8 cellular contexts compared by ENCODE assay signal in the genomic region with DNA sequence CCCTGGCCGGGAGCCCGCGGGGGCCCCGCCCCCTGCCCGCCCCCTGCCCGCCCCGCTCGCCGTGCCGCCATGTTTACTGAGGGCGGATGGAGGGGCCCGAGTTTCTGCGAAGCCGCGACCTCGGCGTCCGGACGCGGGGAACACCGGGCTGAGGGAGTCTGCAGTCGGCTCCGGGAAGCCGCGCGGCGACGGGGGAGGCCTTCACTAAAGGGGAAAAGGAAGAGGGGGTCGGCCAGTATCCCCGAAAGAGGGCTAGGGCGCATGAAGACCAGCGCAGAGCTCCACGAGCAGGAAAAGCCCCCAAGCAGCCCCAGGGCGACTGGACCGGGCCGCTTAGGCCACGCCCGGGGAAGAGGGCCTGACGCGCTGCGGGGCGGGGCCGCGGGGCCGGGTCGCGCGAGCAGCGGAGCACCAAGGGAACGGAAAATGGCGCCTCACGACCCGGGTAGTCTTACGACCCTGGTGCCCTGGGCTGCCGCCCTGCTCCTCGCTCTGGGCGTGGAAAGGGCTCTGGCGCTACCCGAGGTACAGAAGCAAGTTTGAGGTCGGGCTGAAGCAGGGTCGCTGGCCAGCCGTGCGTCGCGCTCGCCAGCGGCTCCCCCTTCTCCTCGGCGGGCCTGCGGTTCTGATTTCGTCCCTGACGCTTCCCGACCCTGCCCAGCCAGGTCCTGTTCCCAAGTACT. TPM values are rescaled to one million over a fixed set of nuclear protein-coding genes. Genes with fewer than 3 reads are reported as not detected.
DNase-seq lines count a peak whose midpoint lies in the region; ATAC-seq, FAIRE-seq and TF ChIP-seq lines count a peak whose summit lies in the region.

A gene with protein sequence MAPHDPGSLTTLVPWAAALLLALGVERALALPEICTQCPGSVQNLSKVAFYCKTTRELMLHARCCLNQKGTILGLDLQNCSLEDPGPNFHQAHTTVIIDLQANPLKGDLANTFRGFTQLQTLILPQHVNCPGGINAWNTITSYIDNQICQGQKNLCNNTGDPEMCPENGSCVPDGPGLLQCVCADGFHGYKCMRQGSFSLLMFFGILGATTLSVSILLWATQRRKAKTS (plus strand): TSS at position 99 of the 683 bp plus-strand sequence. CDS start 328 bp downstream, at position 427.
Gene SLC5A6, minus strand, starts transcription at position 326 of the 683 bp plus-strand sequence. CDS start 4,618 bp downstream, outside the sequence.

- peak within 1 kb of the TSS; percentile 98 for H3K4me3 Mint-ChIP-seq in T-helper 2 cell treated with Interferon-gamma antibody and Interleukin-4, amounts not matched to agents 5 μg/mL and 100 μg/mL, for 36 hours

- peaks cover 5% of the 10 kb centered on the region for H3K36me3 ChIP-seq in right atrium auricular region

- H3K4me1 Mint-ChIP-seq in T-helper 2 cell treated with Interferon-gamma antibody and Interleukin-4, amounts not matched to agents 5 μg/mL and 100 μg/mL, for 36 hours (ENCODE audit: low read depth) = peaks cover 31% of the 10 kb centered on the region

- H3K9me3 ChIP-seq in right atrium auricular region = no peaks in the 10 kb centered on the region

- no peak for TF ChIP-seq CTCF in right atrium auricular region (IDR thresholded peaks at IDR 0.05)

- FAIRE-seq in urothelium cell line (lab: Jason Lieb, UNC) = peak; percentile 59

- H3K27ac ChIP-seq in right atrium auricular region = peak within 1 kb of the TSS; percentile 91 to 95

- H3K27me3 Mint-ChIP-seq in T-helper 2 cell treated with Interferon-gamma antibody and Interleukin-4, amounts not matched to agents 5 μg/mL and 100 μg/mL, for 36 hours (ENCODE audit: low read depth) = no peaks in the 10 kb centered on the region

- DNase-seq in NCI-H1930 (lab: John Stamatoyannopoulos, UW) (peak; percentile 75 to 79), anterior cingulate cortex (lab: John Stamatoyannopoulos, UW) (peak; percentile 36 to 97 (median 88)), right atrium auricular region (ENCODE audit: low spot score) (peak; percentile 87), putamen (ENCODE audit: low spot score) (peak; percentile 91), urothelium cell line (ENCODE audit: low spot score) (peak; percentile 98)
- peak; percentile 91 for DNase-seq in T-helper 2 cell treated with Interferon-gamma antibody and Interleukin-4, amounts not matched to agents 5 μg/mL and 100 μg/mL, for 36 hours (ENCODE audit: low spot score)

- H3K36me3 Mint-ChIP-seq in T-helper 2 cell treated with Interferon-gamma antibody and Interleukin-4, amounts not matched to agents 5 μg/mL and 100 μg/mL, for 36 hours (ENCODE audit: low read depth) = peaks cover 19% of the 10 kb centered on the region

- ATAC-seq in GM18511 (IDR thresholded peaks at IDR 0.05; ENCODE audit: unreplicated experiment) = peak; percentile 86
- peak; percentile 74 for ATAC-seq in HG02973 (IDR thresholded peaks at IDR 0.05; ENCODE audit: unreplicated experiment)

- peak within 1 kb of the TSS; percentile 79 to 83 for H3K4me3 ChIP-seq in right atrium auricular region

- H3K4me1 ChIP-seq in right atrium auricular region = peaks cover 0 to 23% of the 10 kb centered on the region in 2 donors

- H3K9me3 Mint-ChIP-seq in T-helper 2 cell treated with Interferon-gamma antibody and Interleukin-4, amounts not matched to agents 5 μg/mL and 100 μg/mL, for 36 hours = no peaks in the 10 kb centered on the region

- H3K27ac Mint-ChIP-seq in T-helper 2 cell treated with Interferon-gamma antibody and Interleukin-4, amounts not matched to agents 5 μg/mL and 100 μg/mL, for 36 hours = peak within 1 kb of the TSS; percentile 100

- H3K27me3 ChIP-seq in right atrium auricular region = no peaks in the 10 kb centered on the region

RNA-seq across cellular contexts. Expression of the first gene that starts in this region (rescaled TPM):
- total RNA-seq in right atrium auricular region = 100 to 1,000 TPM; 193 TPM

RNA-seq across cellular contexts. Expression of gene SLC5A6, which starts in this region (rescaled TPM):
- 10 to 100 TPM in 1 of 2 donors, 1 to 10 TPM in 1; 9.2 to 14.7 TPM for total RNA-seq in right atrium auricular region

Comparison
In these comparisons a context has a peak if more than half of its experiments do, and no peak if none do; other contexts are left out.
1. Peak in every context shown above with its lines: DNase-seq, ATAC-seq, H3K4me3 ChIP-seq and H3K27ac ChIP-seq.